In the genomic region with DNA sequence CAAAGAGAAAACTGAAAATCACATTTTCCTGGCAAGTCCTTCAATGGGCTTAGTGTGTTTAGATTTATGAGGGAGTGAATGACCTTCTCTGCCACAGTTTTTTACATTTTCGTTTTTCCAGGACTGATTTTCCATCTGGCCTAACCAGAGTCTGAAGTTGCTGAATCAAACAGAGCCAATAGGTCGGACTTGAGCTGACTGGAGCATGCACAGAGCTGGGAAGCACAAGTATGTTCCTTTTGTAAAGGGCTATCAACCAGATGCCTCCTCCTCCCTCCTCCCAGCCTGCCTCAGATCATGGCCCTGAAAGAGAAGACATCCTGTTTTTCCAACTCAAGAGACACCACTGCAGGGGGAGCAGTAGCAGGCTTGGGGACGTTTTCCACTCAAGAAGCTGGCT, we compare ENCODE assay signal across 19 cellular contexts.
"Had no signal": no experiment of that assay in that cellular context is flagged by ENCODE, and none has a peak within 500 bp of the region (broad histone marks: within the 10 kb centered on the region; RNA-seq: fewer than 3 reads in every experiment).

No MANE protein-coding gene starts in this region.

- H3K4me1 ChIP-seq: foreskin keratinocyte had no signal

- DNase-seq: activated T-cell treated with anti-CD3 and anti-CD28 coated beads, Interleukin-2, amount 50 U/mL, for 24 hours; cortex of kidney; foreskin keratinocyte; glutamatergic neuron; hippocampal formation; mucosa of descending colon; retina; stimulated activated CD4-positive, alpha-beta T cell treated with anti-CD3 and anti-CD28 coated beads, Interleukin-4, amount 100 ng/mL, for 4 hours; stimulated activated naive CD8-positive, alpha-beta T cell treated with anti-CD3 and anti-CD28 coated beads, Interleukin-15, amount 100 ng/mL, for 72 hours; T-helper 1 cell; WERI-Rb-1 had no signal

- H3K27me3 Mint-ChIP-seq: stimulated activated naive CD8-positive, alpha-beta T cell treated with anti-CD3 and anti-CD28 coated beads, Interleukin-15, amount 100 ng/mL, for 72 hours had no signal

- H3K27me3 ChIP-seq: cardiac muscle cell, tibial nerve had no signal

- H3K4me1 Mint-ChIP-seq: activated T-helper 17 cell treated with anti-CD3 and anti-CD28 coated beads, Interleukin-2, amount 50 U/mL, for 72 hours; memory B cell had no signal

- H3K36me3 ChIP-seq: cardiac muscle cell, tibial nerve, WERI-Rb-1 had no signal

- H3K4me3 ChIP-seq: cardiac muscle cell, mucosa of descending colon, tibial nerve had no signal

- H3K4me3 Mint-ChIP-seq: activated T-cell treated with anti-CD3 and anti-CD28 coated beads, Interleukin-2, amount 50 U/mL, for 24 hours; activated T-helper 17 cell treated with anti-CD3 and anti-CD28 coated beads, Interleukin-2, amount 50 U/mL, for 72 hours; memory B cell; neural crest cell; stimulated activated naive CD8-positive, alpha-beta T cell treated with anti-CD3 and anti-CD28 coated beads, Interleukin-15, amount 100 ng/mL, for 72 hours had no signal

- H3K36me3 Mint-ChIP-seq: activated naive CD4-positive, alpha-beta T cell treated with anti-CD3 and anti-CD28 coated beads, Interleukin-2, amount 50 U/mL, for 72 hours; memory B cell had no signal

- H3K9me3 ChIP-seq: mucosa of descending colon, tibial nerve had no signal

- H3K27ac ChIP-seq: cardiac muscle cell, epithelial cell of prostate, foreskin keratinocyte, WERI-Rb-1 had no signal

- H3K9me3 Mint-ChIP-seq: activated naive CD4-positive, alpha-beta T cell treated with anti-CD3 and anti-CD28 coated beads, Interleukin-2, amount 50 U/mL, for 72 hours; activated T-cell treated with anti-CD3 and anti-CD28 coated beads, Interleukin-2, amount 50 U/mL, for 24 hours; activated T-helper 17 cell treated with anti-CD3 and anti-CD28 coated beads, Interleukin-2, amount 50 U/mL, for 72 hours; memory B cell; stimulated activated naive CD8-positive, alpha-beta T cell treated with anti-CD3 and anti-CD28 coated beads, Interleukin-15, amount 100 ng/mL, for 72 hours had no signal

- H3K27ac Mint-ChIP-seq: activated naive CD4-positive, alpha-beta T cell treated with anti-CD3 and anti-CD28 coated beads, Interleukin-2, amount 50 U/mL, for 72 hours; activated T-cell treated with anti-CD3 and anti-CD28 coated beads, Interleukin-2, amount 50 U/mL, for 24 hours; activated T-helper 17 cell treated with anti-CD3 and anti-CD28 coated beads, Interleukin-2, amount 50 U/mL, for 72 hours; memory B cell; progenitor cell of endocrine pancreas had no signal

- ATAC-seq: activated naive CD4-positive, alpha-beta T cell treated with anti-CD3 and anti-CD28 coated beads, Interleukin-2, amount 50 U/mL, for 72 hours; activated T-helper 17 cell treated with anti-CD3 and anti-CD28 coated beads, Interleukin-2, amount 50 U/mL, for 72 hours; foreskin keratinocyte; mucosa of descending colon; stimulated activated naive CD8-positive, alpha-beta T cell treated with anti-CD3 and anti-CD28 coated beads, Interleukin-15, amount 100 ng/mL, for 72 hours had no signal
